In genomic region chr20:54379893-54380292, GRCh38 we compare ENCODE assay signal across 25 cellular contexts.
A peak's percentile ranks its signal among the peaks of the same experiment; 100 is the strongest.
DNase-seq lines count a peak whose midpoint lies in the region; ATAC-seq, FAIRE-seq and TF ChIP-seq lines count a peak whose summit lies in the region.
"Had no signal": no experiment of that assay in that cellular context is flagged by ENCODE, and none has a peak within 500 bp of the region (broad histone marks: within the 10 kb centered on the region; RNA-seq: fewer than 3 reads in every experiment).

No MANE protein-coding gene starts in this region.

- H3K4me3 ChIP-seq in HepG2 (replicated peaks in 1 of 3; ENCODE audit: insufficient read depth in 1 of 3, low read depth in 2 of 3, low read length in 3 of 3): no peak overlapping the region
- H3K4me3 ChIP-seq in right lobe of liver: no peak overlapping the region
- no peak overlapping the region for H3K4me3 ChIP-seq in prostate gland
- H3K4me3 ChIP-seq: BLaER1, GM12878 had no signal

- no peak overlapping the region for H3K27ac ChIP-seq in HepG2 (ENCODE audit: extremely low read length, insufficient read depth, low read length)
- no peak overlapping the region for H3K27ac ChIP-seq in right lobe of liver
- H3K27ac ChIP-seq in prostate gland: no peak overlapping the region
- H3K27ac ChIP-seq: BLaER1 had no signal

- TF ChIP-seq POLR2A in HepG2 (IDR thresholded peaks at IDR 0.05; ENCODE audit: insufficient read depth in 1 of 2, low read depth in 2 of 2, low read length in 2 of 2) (no peak), right lobe of liver (IDR thresholded peaks at IDR 0.05) (no peak), prostate gland (IDR thresholded peaks at IDR 0.05) (no peak)

- CTCF ChIA-PET in HepG2 (lab: Yijun Ruan, JAX; ENCODE audit: low intra/inter-chr PET ratio, low total read pairs): no interaction called here

- TF ChIP-seq CTCF in HepG2 (CRISPR knock-in tag; IDR thresholded peaks at IDR 0.05) (no peak), right lobe of liver (IDR thresholded peaks at IDR 0.05) (no peak), prostate gland (IDR thresholded peaks at IDR 0.05) (no peak)

- POLR2A ChIA-PET in HepG2 (lab: Yijun Ruan, JAX): no interaction called here

- H2AFZ ChIP-seq in HepG2 (ENCODE audit: low read length): no peak overlapping the region

- no peaks in the 10 kb centered on the region for H3K9me3 ChIP-seq in HepG2 (ENCODE audit: low read length)
- H3K9me3 ChIP-seq in right lobe of liver: no peaks in the 10 kb centered on the region
- no peaks in the 10 kb centered on the region for H3K9me3 ChIP-seq in prostate gland
- H3K9me3 ChIP-seq: BE2C, BLaER1 had no signal

- no peaks in the 10 kb centered on the region for H4K20me1 ChIP-seq in HepG2 (ENCODE audit: insufficient read depth, low read length)
- H4K20me1 ChIP-seq: BLaER1 had no signal

- BruUV-seq in HepG2 (replicated peaks; lab: Mats Ljungman, UMichigan): no TSS peak

- H3K79me2 ChIP-seq in HepG2 (ENCODE audit: insufficient read depth, low read length): no peaks in the 10 kb centered on the region

- intact Hi-C loops in HepG2 (cut with micrococcal nuclease; ENCODE audit: unreplicated experiment) (no loop called here), right lobe of liver (cut with DNase I) (no loop called here), prostate gland (cut with DNase I) (no loop called here)

- no peak for TF ChIP-seq EP300 in HepG2 (IDR thresholded peaks at IDR 0.05; ENCODE audit: low read depth in 2 of 2, low read length in 2 of 2)
- TF ChIP-seq EP300 in HepG2 (CRISPR knock-in tag; IDR thresholded peaks at IDR 0.05; ENCODE audit: borderline replicate concordance): no peak

- no peak for DNase-seq in HepG2 (ENCODE audit: low spot score)
- no peak for DNase-seq in right lobe of liver
- peak; percentile 43 for DNase-seq in left kidney (ENCODE audit: low read depth, low spot score)
- no peak for DNase-seq in prostate gland (ENCODE audit: low spot score)
- no peak for DNase-seq in NCI-H1105 treated with DMSO at 0.1 percent for 48 hours (lab: John Stamatoyannopoulos, UW)
- DNase-seq: 8988T; ACHN; BE2C; C1 segment of cervical spinal cord; CD4-positive, alpha-beta memory T cell; CD4-positive, CD25-positive, alpha-beta regulatory T cell; CD8-positive, alpha-beta memory T cell; COR-L47; DMS 273 treated with DMSO at 0.1 percent for 48 hours; DMS153; DMS53; DMS79; DND-41; EL; GDM1 had no signal

- WGBS in HepG2 (ENCODE audit: low lambda C conversion rate): 9% methylated on average over 5 of the region's 5 CpGs
- 60% methylated on average over 5 of the region's 5 CpGs for WGBS in right lobe of liver (ENCODE audit: insufficient coverage, low coverage, low lambda C conversion rate, missing lambda C conversion rate)
- WGBS in prostate gland: 84% methylated on average over 5 of the region's 5 CpGs

- ATAC-seq in HepG2 (no peak), right lobe of liver (no peak)
- ATAC-seq: GM12878 had no signal

- H3K36me3 ChIP-seq in HepG2 (replicated peaks in 1 of 2; ENCODE audit: control insufficient read depth in 1 of 2, insufficient read depth in 2 of 2, low read length in 2 of 2) (no peaks in the 10 kb centered on the region), right lobe of liver (no peaks in the 10 kb centered on the region), prostate gland (no peaks in the 10 kb centered on the region)
- H3K36me3 ChIP-seq: BE2C, BLaER1 had no signal

- FAIRE-seq in HepG2 (lab: Jason Lieb, UNC): no peak
- FAIRE-seq: A204.1, GM12878, GM12892, GM18507 had no signal

- H3K9ac ChIP-seq in HepG2 (ENCODE audit: insufficient read depth, low read depth, low read length): no peak overlapping the region
- H3K9ac ChIP-seq: BLaER1 had no signal

- no peak overlapping the region for H3K4me2 ChIP-seq in HepG2 (ENCODE audit: low read depth, low read length)
- H3K4me2 ChIP-seq: BLaER1 had no signal

- TF ChIP-seq RAD21 in HepG2 (CRISPR knock-in tag; IDR thresholded peaks at IDR 0.05): no peak

- in situ Hi-C loops in HepG2 (cut with HindIII; ENCODE audit: extremely low pct_ligation_motif_present, low pct_unique_long_range_greater_than_20kb): no loop called here

- H3K4me1 ChIP-seq in HepG2 (ENCODE audit: insufficient read depth, low read length): no peaks in the 10 kb centered on the region
- no peaks in the 10 kb centered on the region for H3K4me1 ChIP-seq in right lobe of liver
- no peaks in the 10 kb centered on the region for H3K4me1 ChIP-seq in prostate gland (replicated peaks)
- H3K4me1 ChIP-seq: BE2C, BLaER1 had no signal

- H3K27me3 ChIP-seq in HepG2 (ENCODE audit: control insufficient read depth in 1 of 2, insufficient read depth in 2 of 2, low read length in 2 of 2) (no peaks in the 10 kb centered on the region), right lobe of liver (no peaks in the 10 kb centered on the region), prostate gland (replicated peaks; ENCODE audit: insufficient read depth) (no peaks in the 10 kb centered on the region)
- H3K27me3 ChIP-seq: BE2C, BLaER1 had no signal

TF ChIP-seq in HepG2, 621 proteins besides CTCF, POLR2A, EP300 and RAD21:
- TF ChIP-seq ATF7 (IDR thresholded peaks at IDR 0.05): peak; percentile 9; the same call in 1 of the 2 replicates
- no peak for TF ChIP-seq ATF7 (CRISPR knock-in tag; IDR thresholded peaks at IDR 0.05)
- no peak for TF ChIP-seq ZNF20 (CRISPR knock-in tag; IDR thresholded peaks at IDR 0.05)
- TF ChIP-seq MNT (IDR thresholded peaks at IDR 0.05): peak; percentile 88
